18 cellular contexts compared by ENCODE assay signal in genomic region chr9:27717991-27718390, GRCh38.
DNase-seq lines count a peak whose midpoint lies in the region; ATAC-seq and TF ChIP-seq lines count a peak whose summit lies in the region.
"Had no signal": no experiment of that assay in that cellular context is flagged by ENCODE, and none has a peak within 500 bp of the region (broad histone marks: within the 10 kb centered on the region; RNA-seq: fewer than 3 reads in every experiment).

No MANE protein-coding gene starts in this region.

- DNase-seq in NCI-H1417 (lab: John Stamatoyannopoulos, UW), result peak in 2 of 3 experiments; percentile 18 to 21
- no peak for DNase-seq in NCI-H1417 treated with DMSO at 0.1 percent for 48 hours (lab: John Stamatoyannopoulos, UW)
- peak; percentile 42 for DNase-seq in NCI-H748 (lab: John Stamatoyannopoulos, UW; ENCODE audit: unreplicated experiment)
- no peak for DNase-seq in NCI-H748 treated with DMSO at 0.1 percent for 48 hours (lab: John Stamatoyannopoulos, UW)
- DNase-seq in type B pancreatic cell (ENCODE audit: extremely low spot score, unreplicated experiment), result no peak
- no peak for DNase-seq in aorta
- DNase-seq: Caco-2; CD4-positive, CD25-positive, alpha-beta regulatory T cell; CD8-positive, alpha-beta T cell; DMS153; DND-41; GOT3; HFFc6 had no signal

- H3K4me1 Mint-ChIP-seq in type B pancreatic cell (ENCODE audit: unreplicated experiment), result peaks cover 17% of the 10 kb centered on the region
- H3K4me1 Mint-ChIP-seq: B cell; CD4-positive, CD25-positive, alpha-beta regulatory T cell had no signal

- 57 to 59% methylated on average over 2 of the region's 2 CpGs for WGBS in aorta, 2 donors

- H3K9me3 Mint-ChIP-seq in type B pancreatic cell, result peaks cover 5% of the 10 kb centered on the region
- H3K9me3 Mint-ChIP-seq: CD8-positive, alpha-beta T cell had no signal

- H3K9me3 ChIP-seq in aorta (ENCODE audit: control insufficient read depth, low read length), result peaks cover 2% of the 10 kb centered on the region
- H3K9me3 ChIP-seq: BLaER1, Caco-2, HAP-1 had no signal

- H3K27ac Mint-ChIP-seq in type B pancreatic cell, result peak overlapping the region; percentile 54
- H3K27ac Mint-ChIP-seq: B cell; CD4-positive, CD25-positive, alpha-beta regulatory T cell; CD8-positive, alpha-beta T cell; HFFc6 had no signal

- H3K4me3 Mint-ChIP-seq in type B pancreatic cell, result peak overlapping the region; percentile 46
- H3K4me3 Mint-ChIP-seq: B cell; CD4-positive, CD25-positive, alpha-beta regulatory T cell; CD8-positive, alpha-beta T cell; HFFc6 had no signal

- no peak overlapping the region for H3K4me3 ChIP-seq in aorta (ENCODE audit: low read length in 2 of 2)
- H3K4me3 ChIP-seq: BLaER1, HAP-1 had no signal

- intact Hi-C loops in aorta (cut with DNase I), result no loop called here

- H3K27me3 Mint-ChIP-seq in type B pancreatic cell, result no peaks in the 10 kb centered on the region
- H3K27me3 Mint-ChIP-seq: CD4-positive, CD25-positive, alpha-beta regulatory T cell had no signal

- no peaks in the 10 kb centered on the region for H3K27me3 ChIP-seq in aorta (ENCODE audit: control insufficient read depth in 1 of 2, insufficient read depth in 2 of 2, low read length in 1 of 2)
- H3K27me3 ChIP-seq: BLaER1 had no signal

- H3K4me1 ChIP-seq in aorta (ENCODE audit: control insufficient read depth in 1 of 2, insufficient read depth in 2 of 2, low read length in 2 of 2), result no peaks in the 10 kb centered on the region
- H3K4me1 ChIP-seq: BLaER1, Caco-2, HAP-1 had no signal

- no peak for TF ChIP-seq CTCF in type B pancreatic cell (conservative IDR thresholded peaks at IDR 0.05)

- no peak overlapping the region for H3K27ac ChIP-seq in aorta (ENCODE audit: low read depth in 1 of 2, low read length in 2 of 2)
- H3K27ac ChIP-seq: 22Rv1, BLaER1, C4-2B had no signal

- H3K36me3 Mint-ChIP-seq in type B pancreatic cell, result no peaks in the 10 kb centered on the region
- H3K36me3 Mint-ChIP-seq: CD4-positive, CD25-positive, alpha-beta regulatory T cell; CD8-positive, alpha-beta T cell had no signal

- no peaks in the 10 kb centered on the region for H3K36me3 ChIP-seq in aorta (ENCODE audit: control insufficient read depth in 1 of 2, insufficient read depth in 2 of 2, low read length in 1 of 2)
- H3K36me3 ChIP-seq: BLaER1, HAP-1 had no signal

- ATAC-seq in aorta (ENCODE audit: low FRiP score), result no peak
- ATAC-seq: CD8-positive, alpha-beta T cell had no signal

Comparison
In these comparisons a context has a peak if more than half of its experiments do, and no peak if none do; other contexts are left out.
1. DNase-seq: peak in NCI-H1417 (2 of 3) and NCI-H748 (single experiment); none in NCI-H1417 treated with DMSO at 0.1 percent for 48 hours (single experiment), NCI-H748 treated with DMSO at 0.1 percent for 48 hours (single experiment), type B pancreatic cell (single experiment) and aorta (0 of 2).